ENCODE assay signal across 8 cellular contexts in the genomic region with DNA sequence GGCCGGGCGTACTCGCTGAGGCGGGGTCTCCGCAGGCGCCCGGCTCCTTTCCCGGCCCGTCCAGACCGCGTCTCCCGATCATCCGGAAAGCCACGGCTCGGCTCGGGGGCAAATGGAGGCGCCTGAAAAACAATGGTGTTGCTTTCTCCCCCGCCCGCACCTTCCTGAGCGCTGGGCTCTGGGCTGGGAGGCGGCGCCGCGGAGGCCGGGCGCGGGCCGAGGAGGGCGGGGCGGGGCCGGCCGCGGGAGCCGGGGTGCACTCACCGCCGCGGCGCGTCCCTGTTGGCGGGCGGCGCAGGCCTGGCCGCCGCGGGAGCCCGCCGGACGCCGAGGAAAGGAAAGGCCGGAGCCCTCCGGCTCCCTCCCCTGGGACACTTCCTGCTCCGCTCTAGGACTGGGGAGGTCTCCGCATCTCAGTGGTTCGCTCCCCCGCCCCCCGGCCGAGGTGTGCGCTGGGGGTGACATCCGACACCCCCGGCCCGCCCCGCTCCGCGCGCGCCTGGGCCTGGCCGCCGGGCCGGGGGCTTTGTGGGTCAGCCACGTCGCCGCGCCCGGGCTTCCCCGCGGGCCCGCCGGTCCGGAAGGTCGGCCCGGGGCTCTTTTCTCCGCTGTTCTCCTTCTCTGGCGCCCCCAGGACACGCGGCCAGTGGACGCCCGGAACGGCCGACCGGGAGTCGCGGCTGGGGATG. TPM values are rescaled to one million over a fixed set of nuclear protein-coding genes. Genes with fewer than 3 reads are reported as not detected.
DNase-seq lines count a peak whose midpoint lies in the region; ATAC-seq and TF ChIP-seq lines count a peak whose summit lies in the region.

A gene (minus strand): TSS at position 342 of the 689 bp plus-strand sequence. CDS start 2,289 bp downstream, outside the sequence.

- no CpG with 5 or more reads among the region's 92 CpGs for WGBS in suprapubic skin

- peaks cover 84% of the 10 kb centered on the region for H3K79me2 ChIP-seq in GM23338 (replicated peaks; ENCODE audit: insufficient read depth)

- peak in 1 of 2 donors; percentile 35 for TF ChIP-seq POLR2A in suprapubic skin (IDR thresholded peaks at IDR 0.05)

- no peaks in the 10 kb centered on the region for H3K9me3 ChIP-seq in neuron (ENCODE audit: low read length)
- no peaks in the 10 kb centered on the region for H3K9me3 ChIP-seq in suprapubic skin

- H3K4me3 ChIP-seq in GM23338 (peak within 1 kb of the TSS; percentile 91), neuron (ENCODE audit: low read length) (peak within 1 kb of the TSS; percentile 90), suprapubic skin (peak within 1 kb of the TSS; percentile 98)

- peak; percentile 88 for DNase-seq in ELF-1 (ENCODE audit: low read depth, low spot score)
- DNase-seq in GM23338 (ENCODE audit: low spot score) = peak; percentile 96
- DNase-seq in Kasumi-1 (lab: John Stamatoyannopoulos, UW) = peak; percentile 76 to 80
- DNase-seq in RPMI8226 = peak; percentile 80
- peak in 3 of 4 experiments; percentile 10 to 56 (median 28) for DNase-seq in activated naive CD4-positive, alpha-beta T cell (lab: John Stamatoyannopoulos, UW)
- peak; percentile 41 for DNase-seq in foreskin melanocyte
- peak; percentile 85 to 87 for DNase-seq in suprapubic skin (ENCODE audit: low spot score in 2 of 2)

- no peaks in the 10 kb centered on the region; the same call in 1 of the 2 replicates for H3F3A ChIP-seq in GM23338 (replicated peaks; ENCODE audit: low read depth)

- peaks cover 21% of the 10 kb centered on the region for H3K27me3 Mint-ChIP-seq in GM23338 (ENCODE audit: insufficient read depth, low read depth, poor library complexity)

- H3K27me3 ChIP-seq in GM23338 (ENCODE audit: insufficient read depth) = no peaks in the 10 kb centered on the region
- no peaks in the 10 kb centered on the region for H3K27me3 ChIP-seq in neuron (ENCODE audit: insufficient read depth, low read length)
- no peaks in the 10 kb centered on the region for H3K27me3 ChIP-seq in suprapubic skin

- H2AFZ ChIP-seq in GM23338 = no peak within 1 kb of the TSS
- H2AFZ ChIP-seq in neuron (ENCODE audit: low read depth, low read length) = peak within 1 kb of the TSS; percentile 83

- H3K4me3 Mint-ChIP-seq in GM23338 = peak within 1 kb of the TSS; percentile 89

- H3K36me3 ChIP-seq in GM23338 (ENCODE audit: insufficient read depth) (peaks cover 25% of the 10 kb centered on the region), neuron (ENCODE audit: insufficient read depth, low read length) (peaks cover 35% of the 10 kb centered on the region), suprapubic skin (peaks cover 21% of the 10 kb centered on the region)

- peak within 1 kb of the TSS; percentile 94 for H3K27ac Mint-ChIP-seq in GM23338

- no peak for TF ChIP-seq CTCF in GM23338 (conservative IDR thresholded peaks at IDR 0.05; ENCODE audit: low read depth in 2 of 2)
- no peak for TF ChIP-seq CTCF in suprapubic skin (IDR thresholded peaks at IDR 0.05)

- peak within 1 kb of the TSS; percentile 98 for H3K4me2 ChIP-seq in GM23338

- peaks cover 63% of the 10 kb centered on the region for H3K36me3 Mint-ChIP-seq in GM23338 (ENCODE audit: low read depth)

- H3K9me2 ChIP-seq in GM23338 (ENCODE audit: insufficient read depth) = no peaks in the 10 kb centered on the region

- H4K20me1 ChIP-seq in GM23338 (replicated peaks; ENCODE audit: insufficient read depth) = peaks cover 58% of the 10 kb centered on the region

- peak within 1 kb of the TSS; percentile 72 for H3K27ac ChIP-seq in GM23338 (ENCODE audit: low read depth)
- H3K27ac ChIP-seq in suprapubic skin = peak within 1 kb of the TSS; percentile 91

- no peaks in the 10 kb centered on the region; the same call in 1 of the 3 replicates for H3K9me3 Mint-ChIP-seq in GM23338

- no peak for TF ChIP-seq EP300 in suprapubic skin (IDR thresholded peaks at IDR 0.05)

- ATAC-seq in GM23338 = peak; percentile 73

- peaks cover 45% of the 10 kb centered on the region for H3K4me1 Mint-ChIP-seq in GM23338

- H3K4me1 ChIP-seq in GM23338 (ENCODE audit: insufficient read depth) = peaks cover 43% of the 10 kb centered on the region
- peaks cover 19% of the 10 kb centered on the region for H3K4me1 ChIP-seq in neuron (ENCODE audit: insufficient read depth, low read length)
- peaks cover 30% of the 10 kb centered on the region for H3K4me1 ChIP-seq in suprapubic skin

TF ChIP-seq in GM23338, 12 proteins besides CTCF, POLR2A, EP300 and RAD21:
- TF ChIP-seq POLR2AphosphoS5 (IDR thresholded peaks at IDR 0.05; ENCODE audit: low read depth) (no peak; the same call in 1 of the 2 replicates), ZNF331 (CRISPR knock-in tag; IDR thresholded peaks at IDR 0.05; ENCODE audit: low read depth) (no peak), STAT1 (IDR thresholded peaks at IDR 0.05; ENCODE audit: unreplicated experiment) (no peak), EZH2phosphoT487 (IDR thresholded peaks at IDR 0.05; ENCODE audit: unreplicated experiment) (no peak)
- TF ChIP-seq, protein P1, sequence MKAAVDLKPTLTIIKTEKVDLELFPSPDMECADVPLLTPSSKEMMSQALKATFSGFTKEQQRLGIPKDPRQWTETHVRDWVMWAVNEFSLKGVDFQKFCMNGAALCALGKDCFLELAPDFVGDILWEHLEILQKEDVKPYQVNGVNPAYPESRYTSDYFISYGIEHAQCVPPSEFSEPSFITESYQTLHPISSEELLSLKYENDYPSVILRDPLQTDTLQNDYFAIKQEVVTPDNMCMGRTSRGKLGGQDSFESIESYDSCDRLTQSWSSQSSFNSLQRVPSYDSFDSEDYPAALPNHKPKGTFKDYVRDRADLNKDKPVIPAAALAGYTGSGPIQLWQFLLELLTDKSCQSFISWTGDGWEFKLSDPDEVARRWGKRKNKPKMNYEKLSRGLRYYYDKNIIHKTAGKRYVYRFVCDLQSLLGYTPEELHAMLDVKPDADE (IDR thresholded peaks at IDR 0.05) = peak; percentile 52; the same call in 1 of the 2 replicates

RNA-seq across cellular contexts. Expression of the gene that starts here (rescaled TPM):
- total RNA-seq in GM23338 (2014; rRNA removed; shearing (Covaris generic)) = 102 and 127 TPM in 2 replicates
- 20.4 and 22.0 TPM in 2 replicates for polyA plus RNA-seq in GM23338 (2016; fragmentation: Nextera tagmentation; extraction: Ambion mirVana)
- 10 to 100 TPM; 17.5 to 45.7 (median 21.2) TPM for total RNA-seq in suprapubic skin

Comparison
In these comparisons a context has a peak if more than half of its experiments do, and no peak if none do; other contexts are left out.
1. Peak in every context shown above with its lines: DNase-seq, ATAC-seq, H3K4me3 ChIP-seq and H3K27ac ChIP-seq.
2. DNase-seq: peak in every context shown above with its lines; median percentile 96 in GM23338; 88 in ELF-1; 86 in suprapubic skin; 80 in RPMI8226; 78 in Kasumi-1; 41 in foreskin melanocyte; 28 in activated naive CD4-positive, alpha-beta T cell.